1 cellular context compared by ENCODE assay signal in the genomic region with DNA sequence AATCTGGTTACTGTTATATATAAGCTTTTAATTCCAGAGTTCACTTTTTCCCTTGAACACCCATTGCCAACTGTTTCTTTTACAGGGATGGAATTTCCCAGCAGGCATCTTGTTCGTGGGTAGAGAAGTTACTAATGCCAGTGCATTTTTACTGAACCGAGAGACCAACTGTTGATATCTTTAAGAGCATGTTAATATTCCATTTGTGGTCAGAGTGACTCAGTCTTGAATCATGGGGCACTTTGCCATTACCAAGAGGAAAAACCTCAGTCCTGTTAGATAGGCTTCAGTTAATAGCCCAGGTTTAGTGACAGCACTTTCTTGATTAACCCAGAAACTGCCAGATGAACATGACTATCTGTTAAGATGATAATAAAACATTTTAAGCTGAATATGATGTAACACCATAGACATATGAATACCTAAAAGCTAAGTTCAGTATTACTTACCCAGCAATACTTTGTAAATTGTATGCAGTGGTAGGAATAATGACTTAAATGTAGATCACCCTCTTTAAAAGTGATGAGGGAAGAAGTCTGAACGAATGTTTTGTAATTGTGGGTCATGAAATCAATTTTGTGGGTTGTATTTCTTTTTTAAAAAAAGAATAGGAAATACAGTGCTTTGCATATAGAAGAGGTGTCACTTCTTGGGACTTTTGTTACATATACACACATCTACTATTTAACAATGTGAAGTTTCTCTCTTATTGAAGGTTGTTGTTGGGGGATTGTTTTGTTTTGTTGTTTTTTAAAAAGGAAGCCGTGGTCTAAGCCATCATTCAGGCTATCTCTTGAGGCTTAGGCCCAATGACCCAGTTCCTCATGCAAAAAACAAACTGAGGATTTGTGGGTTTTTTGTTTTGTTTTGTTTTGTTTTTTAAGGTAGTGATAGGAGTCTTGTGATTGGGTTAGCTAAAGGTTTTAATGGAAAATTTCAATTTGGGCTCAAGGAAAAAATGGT.
TF ChIP-seq lines count a peak whose summit lies in the region.

No MANE protein-coding gene starts in this region.

TF ChIP-seq in WTC11, 78 proteins besides CTCF, POLR2A, EP300 and RAD21 (continued from another document):
- TF ChIP-seq, protein P1, sequence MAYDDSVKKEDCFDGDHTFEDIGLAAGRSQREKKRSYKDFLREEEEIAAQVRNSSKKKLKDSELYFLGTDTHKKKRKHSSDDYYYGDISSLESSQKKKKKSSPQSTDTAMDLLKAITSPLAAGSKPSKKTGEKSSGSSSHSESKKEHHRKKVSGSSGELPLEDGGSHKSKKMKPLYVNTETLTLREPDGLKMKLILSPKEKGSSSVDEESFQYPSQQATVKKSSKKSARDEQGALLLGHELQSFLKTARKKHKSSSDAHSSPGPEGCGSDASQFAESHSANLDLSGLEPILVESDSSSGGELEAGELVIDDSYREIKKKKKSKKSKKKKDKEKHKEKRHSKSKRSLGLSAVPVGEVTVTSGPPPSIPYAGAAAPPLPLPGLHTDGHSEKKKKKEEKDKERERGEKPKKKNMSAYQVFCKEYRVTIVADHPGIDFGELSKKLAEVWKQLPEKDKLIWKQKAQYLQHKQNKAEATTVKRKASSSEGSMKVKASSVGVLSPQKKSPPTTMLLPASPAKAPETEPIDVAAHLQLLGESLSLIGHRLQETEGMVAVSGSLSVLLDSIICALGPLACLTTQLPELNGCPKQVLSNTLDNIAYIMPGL (CRISPR knock-in tag; IDR thresholded peaks at IDR 0.05) = no peak
- TF ChIP-seq FOXK1 (CRISPR knock-in tag; IDR thresholded peaks at IDR 0.05) = no peak
